11 cellular contexts compared by ENCODE assay signal in the genomic region with DNA sequence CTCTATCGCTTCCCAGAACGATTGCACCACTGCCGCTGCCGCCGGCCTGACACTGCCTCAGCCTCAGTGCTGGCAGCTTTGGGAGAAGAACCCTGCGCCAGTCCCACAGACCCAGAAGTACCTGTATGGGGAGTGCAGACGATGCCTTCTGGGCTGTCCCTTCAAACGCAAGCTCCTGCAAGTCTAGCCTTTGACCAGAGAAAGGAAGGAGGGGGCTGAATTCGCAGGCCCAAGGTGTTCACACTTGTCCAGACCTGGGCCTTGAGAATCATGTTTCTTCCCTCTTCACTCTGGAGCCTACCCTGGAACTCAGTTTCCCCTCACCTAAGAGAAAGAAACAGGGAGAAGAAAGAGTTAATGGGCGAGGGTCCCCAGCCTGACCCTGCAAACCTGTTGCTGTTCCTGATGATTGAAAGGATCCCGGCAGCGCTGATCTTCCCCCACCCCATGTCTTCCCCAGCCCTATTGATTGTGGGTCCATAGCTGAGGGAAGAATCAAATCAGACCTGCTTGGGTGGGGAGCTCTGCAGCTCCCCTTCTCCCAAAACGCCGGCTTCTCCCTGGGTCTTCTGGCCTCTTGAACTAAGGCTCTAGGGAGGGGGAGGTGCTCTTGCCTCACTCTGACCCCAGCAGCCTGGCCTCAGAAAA. TPM values are rescaled to one million over a fixed set of nuclear protein-coding genes. Genes with fewer than 3 reads are reported as not detected.
DNase-seq lines count a peak whose midpoint lies in the region; ATAC-seq, FAIRE-seq and TF ChIP-seq lines count a peak whose summit lies in the region.
"Had no signal": no experiment of that assay in that cellular context is flagged by ENCODE, and none has a peak within 500 bp of the region (broad histone marks: within the 10 kb centered on the region; RNA-seq: fewer than 3 reads in every experiment).

No MANE protein-coding gene starts in this region.

- peak overlapping the region; percentile 91 for H4K91ac ChIP-seq in IMR-90 (ENCODE audit: insufficient read depth, low read depth, low read length)
- peak overlapping the region; percentile 38 for H4K91ac ChIP-seq in H1 (replicated peaks; ENCODE audit: insufficient read length, low read length)

- BruUV-seq in IMR-90 (replicated peaks; lab: Mats Ljungman, UMichigan) = no TSS peak

- peak overlapping the region; percentile 69 for H2BK5ac ChIP-seq in IMR-90 (ENCODE audit: low read depth, low read length, poor library complexity, severe bottlenecking)
- H2BK5ac ChIP-seq in H1 (ENCODE audit: low read depth, low read length) = peak overlapping the region; percentile 91; the same call in 1 of the 2 replicates

- peaks cover 12% of the 10 kb centered on the region for H3K36me3 ChIP-seq in IMR-90 (ENCODE audit: control insufficient read depth, insufficient read depth, low read length)
- H3K36me3 ChIP-seq in H1 (ENCODE audit: control insufficient read depth in 2 of 4, insufficient read depth in 4 of 4, low read length in 3 of 4) = no peaks in the 10 kb centered on the region
- H3K36me3 ChIP-seq in neuron (ENCODE audit: insufficient read depth, low read length) = no peaks in the 10 kb centered on the region

- no peak overlapping the region for H3K56ac ChIP-seq in IMR-90 (ENCODE audit: extremely low read depth, insufficient read depth, low read length)
- no peak overlapping the region for H3K56ac ChIP-seq in H1 (replicated peaks; ENCODE audit: insufficient read length, low read depth, low read length)

- H2BK15ac ChIP-seq in IMR-90 (ENCODE audit: low read depth, low read length) (peak overlapping the region; percentile 14; the same call in 1 of the 3 replicates), H1 (ENCODE audit: low read length) (no peak overlapping the region)

- dilution Hi-C loops in IMR-90 (cut with HindIII; ENCODE audit: low sequenced_read_pairs, unreplicated experiment) = no loop called here

- H2BK20ac ChIP-seq in IMR-90 (ENCODE audit: low read depth, low read length) = peak overlapping the region; percentile 60
- H2BK20ac ChIP-seq in H1 (ENCODE audit: low read length) = peak overlapping the region; percentile 68; the same call in 1 of the 2 replicates

- TF ChIP-seq CTCF in A549 (IDR thresholded peaks at IDR 0.05) = no peak
- no peak for TF ChIP-seq CTCF in IMR-90 (conservative IDR thresholded peaks at IDR 0.05; ENCODE audit: low read depth, low read length)
- no peak for TF ChIP-seq CTCF in H1 (IDR thresholded peaks at IDR 0.05; ENCODE audit: control extremely low read depth in 1 of 3, insufficient read depth in 1 of 3, low read depth in 1 of 3, low read length in 3 of 3)

- DNase-seq in A549 (ENCODE audit: low read depth in 1 of 2, low spot score in 1 of 2) (no peak), IMR-90 (no peak), H1 (ENCODE audit: low read depth in 1 of 2, low spot score in 2 of 2) (no peak), immature natural killer cell (no peak), DMS153 (lab: John Stamatoyannopoulos, UW) (no peak), T-helper 2 cell (no peak)
- DNase-seq in activated CD4-positive, CD25-positive, alpha-beta regulatory T cell (lab: John Stamatoyannopoulos, UW) = no peak
- DNase-seq: activated CD4-positive, CD25-positive, alpha-beta regulatory T cell treated with anti-CD3 and anti-CD28 coated beads, Interleukin-2, amount 50 U/mL, for 72 hours; naive thymus-derived CD4-positive, alpha-beta T cell had no signal

- H3K27ac ChIP-seq in A549 (peak overlapping the region in 1 of 2 experiments; percentile 79; a peak in 2 of 6 replicates), IMR-90 (ENCODE audit: insufficient read depth, low read length) (peak overlapping the region; percentile 38), H1 (ENCODE audit: low read depth, low read length) (no peak overlapping the region)

- TF ChIP-seq RAD21 in A549 (conservative IDR thresholded peaks at IDR 0.05 in 1 of 2, IDR thresholded peaks at IDR 0.05 in 1 of 2) = no peak
- no peak for TF ChIP-seq RAD21 in IMR-90 (IDR thresholded peaks at IDR 0.05; ENCODE audit: low read length)
- TF ChIP-seq RAD21 in H1 (IDR thresholded peaks at IDR 0.05 in 1 of 2, conservative IDR thresholded peaks at IDR 0.05 in 1 of 2; ENCODE audit: low read depth in 2 of 2, low read length in 2 of 2) = no peak

- H3K9ac ChIP-seq in IMR-90 (ENCODE audit: low read depth, low read length) = 0 out of 2 replicates have a peak overlapping the region, but pooled peaks have one; percentile 19
- H3K9ac ChIP-seq in H1 (replicated peaks in 1 of 4; ENCODE audit: extremely low read depth in 1 of 4, low read depth in 3 of 4, low read length in 3 of 4) = no peak overlapping the region

- H3K9me1 ChIP-seq in IMR-90 (ENCODE audit: insufficient read depth, low read length) = peaks cover 26% of the 10 kb centered on the region

- H3K79me1 ChIP-seq in IMR-90 (ENCODE audit: low read depth in 1 of 2, low read length in 2 of 2) (peaks cover 11 to 65% of the 10 kb centered on the region in 2 experiments; a peak in 3 of 4 replicates), H1 (ENCODE audit: low read depth, low read length) (no peaks in the 10 kb centered on the region)

- WGBS in A549 (ENCODE audit: missing lambda C conversion rate) = 90% methylated on average over 14 of the region's 14 CpGs
- WGBS in IMR-90 (ENCODE audit: extremely low coverage in 2 of 2, insufficient read length in 1 of 2), 2 experiments = 45% methylated on average over 8 of the region's 14 CpGs; no CpG with 5 or more reads in 1 of the 2 experiments
- WGBS in H1 (ENCODE audit: extremely low coverage in 1 of 2, insufficient coverage in 1 of 2, insufficient read length in 1 of 2, insufficient replicate concordance in 2 of 2, low coverage in 1 of 2, low lambda C conversion rate in 2 of 2, missing lambda C conversion rate in 1 of 2), 2 experiments = 33% methylated on average over 14 of the region's 14 CpGs; no CpG with 5 or more reads in 1 of the 2 experiments

- no peak overlapping the region for H3K27ac Mint-ChIP-seq in immature natural killer cell

- H2AFZ ChIP-seq in IMR-90 (replicated peaks; ENCODE audit: low read length, poor library complexity) (peak overlapping the region; percentile 91), H1 (ENCODE audit: low read length) (no peak overlapping the region), neuron (ENCODE audit: low read depth, low read length) (peak overlapping the region; percentile 37)

- in situ Hi-C loops in IMR-90 (cut with MboI; ENCODE audit: low sequenced_read_pairs) = no loop called here

- ATAC-seq in A549 (no peak), IMR-90 (ENCODE audit: low read depth) (no peak)
- ATAC-seq: naive thymus-derived CD4-positive, alpha-beta T cell had no signal

- peaks cover 7 to 23% of the 10 kb centered on the region in 2 donors for H3K4me1 Mint-ChIP-seq in immature natural killer cell

- H3K9me3 ChIP-seq in A549 = no peaks in the 10 kb centered on the region
- no peaks in the 10 kb centered on the region for H3K9me3 ChIP-seq in IMR-90 (ENCODE audit: control insufficient read depth, insufficient read depth, low read length)
- no peaks in the 10 kb centered on the region for H3K9me3 ChIP-seq in H1 (ENCODE audit: insufficient read depth in 2 of 2, low read depth in 1 of 2, low read length in 1 of 2)
- H3K9me3 ChIP-seq in neuron (ENCODE audit: low read length) = no peaks in the 10 kb centered on the region

- peaks cover 2 to 10% (median 3%) of the 10 kb centered on the region in 3 donors for H3K27me3 Mint-ChIP-seq in immature natural killer cell (ENCODE audit: low read depth in 3 of 3)

- H3K4ac ChIP-seq in IMR-90 (ENCODE audit: low read depth, low read length) (peak overlapping the region; percentile 86), H1 (replicated peaks; ENCODE audit: insufficient read length, low read depth, low read length) (no peak overlapping the region)

- H3K79me2 ChIP-seq in H1 (ENCODE audit: control insufficient read depth in 1 of 2, insufficient read depth in 2 of 2, low read length in 2 of 2) = no peaks in the 10 kb centered on the region

- TF ChIP-seq EP300 in A549 (IDR thresholded peaks at IDR 0.05) (no peak), H1 (IDR thresholded peaks at IDR 0.05; ENCODE audit: borderline replicate concordance in 1 of 2, low read depth in 2 of 2, low read length in 2 of 2) (no peak)

- no peaks in the 10 kb centered on the region for H3K9me3 Mint-ChIP-seq in immature natural killer cell
- H3K9me3 Mint-ChIP-seq: naive thymus-derived CD4-positive, alpha-beta T cell had no signal

- no peak for FAIRE-seq in A549 (lab: Jason Lieb, UNC)
- FAIRE-seq in H1 (lab: Jason Lieb, UNC) = no peak

- H2AK5ac ChIP-seq in IMR-90 (ENCODE audit: low read depth, low read length) = peak overlapping the region; percentile 61
- no peak overlapping the region for H2AK5ac ChIP-seq in H1 (ENCODE audit: low read depth, low read length)

- no peaks in the 10 kb centered on the region for H3K36me3 Mint-ChIP-seq in immature natural killer cell
- H3K36me3 Mint-ChIP-seq: naive thymus-derived CD4-positive, alpha-beta T cell had no signal

- H3K27me3 ChIP-seq in IMR-90 (ENCODE audit: control insufficient read depth, insufficient read depth, low read length) (no peaks in the 10 kb centered on the region), H1 (replicated peaks in 1 of 4; ENCODE audit: control insufficient read depth in 3 of 4, extremely low read depth in 1 of 4, insufficient read depth in 3 of 4, low read length in 3 of 4) (peaks cover 5 to 46% (median 36%) of the 10 kb centered on the region in 4 experiments), neuron (ENCODE audit: insufficient read depth, low read length) (peaks cover 26% of the 10 kb centered on the region)

- no peak for TF ChIP-seq POLR2A in A549 (IDR thresholded peaks at IDR 0.05; ENCODE audit: low read length)
- TF ChIP-seq POLR2A in IMR-90 (IDR thresholded peaks at IDR 0.05; ENCODE audit: low read depth, low read length) = no peak
- TF ChIP-seq POLR2A in H1 (IDR thresholded peaks at IDR 0.05; ENCODE audit: control extremely low read depth in 1 of 2, low read depth in 2 of 2, low read length in 2 of 2) = no peak

- peaks cover 33% of the 10 kb centered on the region for H3K23me2 ChIP-seq in H1 (ENCODE audit: low read depth, low read length)

- H3K14ac ChIP-seq in IMR-90 (replicated peaks; ENCODE audit: low read depth, low read length) (no peak overlapping the region), H1 (ENCODE audit: insufficient read length) (no peak overlapping the region)

- H3K4me3 Mint-ChIP-seq in immature natural killer cell = peak overlapping the region in 1 of 5 donors; percentile 15

- H2AK9ac ChIP-seq in IMR-90 (replicated peaks; ENCODE audit: low read depth, low read length, poor library complexity) = peak overlapping the region; percentile 93

- intact Hi-C loops in IMR-90 (cut with micrococcal nuclease) = no loop called here

- POLR2A ChIA-PET in A549 (lab: Yijun Ruan, JAX) = no interaction called here
- POLR2A ChIA-PET in IMR-90 (lab: Charles Lee; ENCODE audit: unreplicated experiment) = interaction anchor here (1.6 kb wide), 1 partner anchor 20 kb away, joined by 8 read pairs; no protein-coding TSS in a partner anchor
- POLR2A ChIA-PET in H1 (lab: Charles Lee; ENCODE audit: partially characterized antibody) = interaction anchor here (0.6 to 5.4 kb wide), 14 partner anchors 10 to 298 kb away, joined by 3 to 44 read pairs (median 4); partner anchors contain the start of genes C1QTNF5, HINFP, HMBS and RNF26

- H3K4me1 ChIP-seq in A549 (peaks cover 43% of the 10 kb centered on the region), IMR-90 (ENCODE audit: control insufficient read depth, insufficient read depth, low read length) (peaks cover 49% of the 10 kb centered on the region), H1 (replicated peaks in 1 of 4; ENCODE audit: control insufficient read depth in 3 of 4, insufficient read depth in 4 of 4, low read length in 3 of 4) (peaks cover 11 to 53% (median 48%) of the 10 kb centered on the region in 4 experiments), neuron (ENCODE audit: insufficient read depth, low read length) (peaks cover 36% of the 10 kb centered on the region)

- peaks cover 19% of the 10 kb centered on the region for H4K20me1 ChIP-seq in IMR-90 (ENCODE audit: insufficient read depth, low read length)
- H4K20me1 ChIP-seq in H1 (replicated peaks in 1 of 2; ENCODE audit: control insufficient read depth in 1 of 2, insufficient read depth in 2 of 2, low read length in 2 of 2) = peaks cover 2% of the 10 kb centered on the region in 2 experiments

- CTCF ChIA-PET in A549 (lab: Yijun Ruan, JAX) (interaction anchor here (1.0 to 1.4 kb wide), 3 partner anchors 9 to 157 kb away, joined by 3 to 5 read pairs (median 4); no protein-coding TSS in a partner anchor), IMR-90 (lab: Yijun Ruan, JAX) (interaction anchor here (0.9 to 2.1 kb wide), 3 partner anchors 20 to 58 kb away, joined by 3 to 6 read pairs (median 3); no protein-coding TSS in a partner anchor), H1 (lab: Charles Lee; ENCODE audit: partially characterized antibody) (interaction anchor here (0.7 to 16.8 kb wide), 9 partner anchors 10 to 224 kb away, joined by 3 to 415 read pairs (median 4); partner anchors contain the start of genes C1QTNF5, MFRP, RNF26 and USP2)

- peak overlapping the region; percentile 7; the same call in 1 of the 2 replicates for H4K5ac ChIP-seq in IMR-90 (ENCODE audit: low read depth, low read length)
- H4K5ac ChIP-seq in H1 (ENCODE audit: insufficient read length, low read depth, low read length) = no peak overlapping the region

- H3K23ac ChIP-seq in IMR-90 (ENCODE audit: low read depth, low read length) = peak overlapping the region; percentile 66; the same call in 1 of the 2 replicates
- H3K23ac ChIP-seq in H1 (ENCODE audit: insufficient read length) = no peak overlapping the region

- no peak overlapping the region for H3K4me3 ChIP-seq in A549
- no peak overlapping the region for H3K4me3 ChIP-seq in IMR-90 (ENCODE audit: insufficient read depth, low read depth, low read length)
- peak overlapping the region; percentile 17 to 77 (median 44); a peak in 5 of 8 replicates for H3K4me3 ChIP-seq in H1 (ENCODE audit: extremely low read depth in 1 of 4, insufficient read depth in 2 of 4, low read depth in 3 of 4, low read length in 4 of 4)
- peak overlapping the region; percentile 31 for H3K4me3 ChIP-seq in neuron (ENCODE audit: low read length)

- peak overlapping the region; percentile 98; the same call in 1 of the 2 replicates for H2BK12ac ChIP-seq in H1 (ENCODE audit: low read depth, low read length)

- H4K8ac ChIP-seq in IMR-90 (ENCODE audit: low read depth in 2 of 2, low read length in 2 of 2) (peak overlapping the region; percentile 23 to 77; a peak in 3 of 4 replicates), H1 (ENCODE audit: extremely low read depth, insufficient read depth, low read length) (0 out of 2 replicates have a peak overlapping the region, but pooled peaks have one; percentile 20)

- H2BK120ac ChIP-seq in IMR-90 (ENCODE audit: low read depth, low read length) = peak overlapping the region; percentile 57
- H2BK120ac ChIP-seq in H1 (replicated peaks; ENCODE audit: low read depth, low read length) = no peak overlapping the region

- H3K4me2 ChIP-seq in A549 (peak overlapping the region; percentile 98), IMR-90 (ENCODE audit: low read depth, low read length) (peak overlapping the region; percentile 59; the same call in 1 of the 2 replicates), H1 (ENCODE audit: insufficient read depth in 1 of 2, low read depth in 2 of 2, low read length in 2 of 2) (peak overlapping the region; percentile 84 to 97)

- H3K18ac ChIP-seq in IMR-90 (ENCODE audit: low read depth, low read length) = no peak overlapping the region
- H3K18ac ChIP-seq in H1 (ENCODE audit: extremely low read depth, low read length) = peak overlapping the region; percentile 27; the same call in 1 of the 2 replicates

RNA-seq across cellular contexts. Expression of gene MCAM, which starts 0.8 kb away (rescaled TPM):
- polyA plus RNA-seq in A549 (2011; rRNA removed) (5.4 and 5.5 TPM in 2 replicates), A549 (2017; fragmentation: RNase III; extraction: RNeasy Plus Mini Kit Qiagen cat#74134 plus additional on column Dnase treatment) (14.9 to 18.1 TPM (median 15.9 TPM) in 3 replicates), IMR-90 (2012; rRNA removed) (79.4 and 95.1 TPM in 2 replicates), H1 (2011; rRNA removed) (32.2 and 63.2 TPM in 2 replicates), immature natural killer cell (not detected)
- 7.6 and 10.0 TPM in 2 replicates for polyA plus RNA-seq in A549 (2012; cell fraction: cytosol; rRNA removed)
- 43.7 and 46.4 TPM in 2 replicates for polyA plus RNA-seq in A549 (2012; cell fraction: nucleus; rRNA removed)
- polyA minus RNA-seq in A549 (2011; rRNA and poly(A)+ RNA removed) = 3.1 and 5.7 TPM in 2 replicates
- 131 and 165 TPM in 2 replicates for total RNA-seq in IMR-90 (2012; rRNA removed)
- polyA plus RNA-seq in IMR-90 (2012; cell fraction: cytosol; rRNA removed) = 197 and 220 TPM in 2 replicates
- polyA plus RNA-seq in IMR-90 (2012; cell fraction: nucleus; rRNA removed; ENCODE audit: low replicate concordance) = 58.2 and 150 TPM in 2 replicates
- 19.6 and 22.4 TPM in 2 replicates for total RNA-seq in H1 (2021; fragmentation: NEBNext Ultra II Directional; extraction: Animal tissue kit (Norgen Biotek cat#: 25700))
- 60.7 TPM for polyA plus RNA-seq in H1 (2011; cell fraction: cytosol; rRNA removed)
- 25.3 TPM for polyA plus RNA-seq in H1 (2011; cell fraction: nucleus; rRNA removed)
- 12.0 to 16.4 TPM (median 13.7 TPM) in 4 replicates for polyA plus RNA-seq in H1 (2012, experiment 1 of 2)
- 12.7 TPM for polyA plus RNA-seq in H1 (2012, experiment 2 of 2)
- 28.6 TPM for polyA plus RNA-seq in H1 (2013, experiment 1 of 2)
- polyA plus RNA-seq in H1 (2013, experiment 2 of 2) = 28.6 TPM
- 11.1 and 12.2 TPM in 2 replicates for polyA minus RNA-seq in H1 (2011; rRNA and poly(A)+ RNA removed)
- polyA minus RNA-seq in H1 (2011; cell fraction: cytosol; rRNA and poly(A)+ RNA removed) = 11.2 TPM
- polyA minus RNA-seq in H1 (2011; cell fraction: nucleus; rRNA and poly(A)+ RNA removed) = 19.3 TPM

RNA-seq across cellular contexts. Expression of gene RNF26, which starts 16.6 kb away (rescaled TPM):
- polyA plus RNA-seq in A549 (2011; rRNA removed) = 23.5 and 28.4 TPM in 2 replicates
- 36.1 and 47.3 TPM in 2 replicates for polyA plus RNA-seq in A549 (2012; cell fraction: cytosol; rRNA removed)
- 31.5 and 31.7 TPM in 2 replicates for polyA plus RNA-seq in A549 (2012; cell fraction: nucleus; rRNA removed)
- 23.3 to 26.5 TPM (median 25.4 TPM) in 3 replicates for polyA plus RNA-seq in A549 (2017; fragmentation: RNase III; extraction: RNeasy Plus Mini Kit Qiagen cat#74134 plus additional on column Dnase treatment)
- 54.7 and 63.3 TPM in 2 replicates for polyA minus RNA-seq in A549 (2011; rRNA and poly(A)+ RNA removed)
- 3.4 and 3.6 TPM in 2 replicates for total RNA-seq in IMR-90 (2012; rRNA removed)
- 36.7 and 38.1 TPM in 2 replicates for polyA plus RNA-seq in IMR-90 (2012; rRNA removed)
- polyA plus RNA-seq in IMR-90 (2012; cell fraction: cytosol; rRNA removed) = 34.0 and 44.0 TPM in 2 replicates
- 7.8 and 14.3 TPM in 2 replicates for polyA plus RNA-seq in IMR-90 (2012; cell fraction: nucleus; rRNA removed; ENCODE audit: low replicate concordance)
- total RNA-seq in H1 (2021; fragmentation: NEBNext Ultra II Directional; extraction: Animal tissue kit (Norgen Biotek cat#: 25700)) = 82.7 and 86.6 TPM in 2 replicates
- 84.0 and 126 TPM in 2 replicates for polyA plus RNA-seq in H1 (2011; rRNA removed)
- polyA plus RNA-seq in H1 (2011; cell fraction: cytosol; rRNA removed) = 70.2 TPM
- 78.5 TPM for polyA plus RNA-seq in H1 (2011; cell fraction: nucleus; rRNA removed)
- polyA plus RNA-seq in H1 (2012, experiment 1 of 2) = 62.6 to 82.3 TPM (median 76.8 TPM) in 4 replicates
- 108 TPM for polyA plus RNA-seq in H1 (2012, experiment 2 of 2)
- polyA plus RNA-seq in H1 (2013, experiment 1 of 2) = 78.7 TPM
- polyA plus RNA-seq in H1 (2013, experiment 2 of 2) = 85.7 TPM
- polyA minus RNA-seq in H1 (2011; rRNA and poly(A)+ RNA removed) = 91.8 and 114 TPM in 2 replicates
- polyA minus RNA-seq in H1 (2011; cell fraction: cytosol; rRNA and poly(A)+ RNA removed) = 73.1 TPM
- 59.0 TPM for polyA minus RNA-seq in H1 (2011; cell fraction: nucleus; rRNA and poly(A)+ RNA removed)
- polyA plus RNA-seq in immature natural killer cell = 10 to 100 TPM; 21.9 to 42.2 (median 33.5) TPM

RNA-seq across cellular contexts. Expression of gene C1QTNF5, which starts 23.0 kb away (rescaled TPM):
- polyA plus RNA-seq in A549 (2011; rRNA removed) = not detected in 2 replicates
- 0.03 TPM in 1 of 2 replicates, not detected in the other for polyA plus RNA-seq in A549 (2012; cell fraction: cytosol; rRNA removed)
- not detected in 2 replicates for polyA plus RNA-seq in A549 (2012; cell fraction: nucleus; rRNA removed)
- polyA plus RNA-seq in A549 (2017; fragmentation: RNase III; extraction: RNeasy Plus Mini Kit Qiagen cat#74134 plus additional on column Dnase treatment) = not detected in 3 replicates
- polyA minus RNA-seq in A549 (2011; rRNA and poly(A)+ RNA removed) = not detected in 2 replicates
- total RNA-seq in IMR-90 (2012; rRNA removed) = 1.9 and 2.0 TPM in 2 replicates
- polyA plus RNA-seq in IMR-90 (2012; rRNA removed) = 5.4 and 5.8 TPM in 2 replicates
- 5.1 and 9.5 TPM in 2 replicates for polyA plus RNA-seq in IMR-90 (2012; cell fraction: cytosol; rRNA removed)
- 5.6 and 7.4 TPM in 2 replicates for polyA plus RNA-seq in IMR-90 (2012; cell fraction: nucleus; rRNA removed; ENCODE audit: low replicate concordance)
- total RNA-seq in H1 (2021; fragmentation: NEBNext Ultra II Directional; extraction: Animal tissue kit (Norgen Biotek cat#: 25700)) = 1.5 and 2.2 TPM in 2 replicates
- 2.7 and 3.4 TPM in 2 replicates for polyA plus RNA-seq in H1 (2011; rRNA removed)
- 3.0 TPM for polyA plus RNA-seq in H1 (2011; cell fraction: cytosol; rRNA removed)
- polyA plus RNA-seq in H1 (2011; cell fraction: nucleus; rRNA removed) = 3.0 TPM
- polyA plus RNA-seq in H1 (2012, experiment 1 of 2) = 1.1 to 2.5 TPM (median 1.7 TPM) in 4 replicates
- polyA plus RNA-seq in H1 (2012, experiment 2 of 2) = 2.3 TPM
- 1.3 TPM for polyA plus RNA-seq in H1 (2013, experiment 1 of 2)
- 1.5 TPM for polyA plus RNA-seq in H1 (2013, experiment 2 of 2)
- 0.73 and 0.76 TPM in 2 replicates for polyA minus RNA-seq in H1 (2011; rRNA and poly(A)+ RNA removed)
- 1.5 TPM for polyA minus RNA-seq in H1 (2011; cell fraction: cytosol; rRNA and poly(A)+ RNA removed)
- 2.2 TPM for polyA minus RNA-seq in H1 (2011; cell fraction: nucleus; rRNA and poly(A)+ RNA removed)
- not detected for polyA plus RNA-seq in immature natural killer cell
- total RNA-seq: naive thymus-derived CD4-positive, alpha-beta T cell had no signal
- polyA plus RNA-seq: naive thymus-derived CD4-positive, alpha-beta T cell had no signal

RNA-seq across cellular contexts. Expression of gene MFRP, which starts 28.8 kb away (rescaled TPM):
- polyA plus RNA-seq in A549 (2011; rRNA removed) (not detected in 2 replicates), A549 (2017; fragmentation: RNase III; extraction: RNeasy Plus Mini Kit Qiagen cat#74134 plus additional on column Dnase treatment) (not detected in 3 replicates), IMR-90 (2012; rRNA removed) (not detected in 2 replicates), H1 (2011; rRNA removed) (0.02 TPM in 2 replicates), immature natural killer cell (not detected)
- not detected in 2 replicates for polyA plus RNA-seq in A549 (2012; cell fraction: cytosol; rRNA removed)
- not detected in 2 replicates for polyA plus RNA-seq in A549 (2012; cell fraction: nucleus; rRNA removed)
- polyA minus RNA-seq in A549 (2011; rRNA and poly(A)+ RNA removed) = not detected in 2 replicates
- not detected in 2 replicates for total RNA-seq in IMR-90 (2012; rRNA removed)
- polyA plus RNA-seq in IMR-90 (2012; cell fraction: cytosol; rRNA removed) = 0.02 and 0.05 TPM in 2 replicates
- polyA plus RNA-seq in IMR-90 (2012; cell fraction: nucleus; rRNA removed; ENCODE audit: low replicate concordance) = not detected in 2 replicates
- not detected in 2 replicates for total RNA-seq in H1 (2021; fragmentation: NEBNext Ultra II Directional; extraction: Animal tissue kit (Norgen Biotek cat#: 25700))
- not detected for polyA plus RNA-seq in H1 (2011; cell fraction: cytosol; rRNA removed)
- 0.09 TPM for polyA plus RNA-seq in H1 (2011; cell fraction: nucleus; rRNA removed)
- polyA plus RNA-seq in H1 (2012, experiment 1 of 2) = not detected in 4 replicates
- not detected for polyA plus RNA-seq in H1 (2012, experiment 2 of 2)
- polyA plus RNA-seq in H1 (2013, experiment 1 of 2) = 0.02 TPM
- 0.02 TPM for polyA plus RNA-seq in H1 (2013, experiment 2 of 2)
- polyA minus RNA-seq in H1 (2011; rRNA and poly(A)+ RNA removed) = not detected in 2 replicates
- polyA minus RNA-seq in H1 (2011; cell fraction: cytosol; rRNA and poly(A)+ RNA removed) = not detected
- polyA minus RNA-seq in H1 (2011; cell fraction: nucleus; rRNA and poly(A)+ RNA removed) = not detected
- total RNA-seq: dermis microvascular lymphatic vessel endothelial cell; naive thymus-derived CD4-positive, alpha-beta T cell had no signal
- polyA plus RNA-seq: naive thymus-derived CD4-positive, alpha-beta T cell had no signal

Comparison
In these comparisons a context has a peak if more than half of its experiments do, and no peak if none do; other contexts are left out.
1. H3K4me3 ChIP-seq: peak in H1 (4 of 4) and neuron (single experiment); none in A549 (single experiment) and IMR-90 (single experiment).
2. RNA of gene MCAM, which starts 0.8 kb away (polyA plus RNA-seq): 58.2 to 220 TPM in IMR-90, 12.0 to 63.2 TPM in H1 and 5.4 to 46.4 TPM in A549; not detected in immature natural killer cell; every median in the first group is over 4 times any median in the second.
3. Of the 18 proteins assayed by ChIP-seq in both H1 and A549: peak only in H1: CEBPB; only in A549: none; in both: none; in neither: 17.
4. Peak in every context shown above with its lines, with median percentiles within 50 percentile points of each other: H3K4me2 ChIP-seq.